8 cellular contexts compared by ENCODE assay signal in the genomic region with DNA sequence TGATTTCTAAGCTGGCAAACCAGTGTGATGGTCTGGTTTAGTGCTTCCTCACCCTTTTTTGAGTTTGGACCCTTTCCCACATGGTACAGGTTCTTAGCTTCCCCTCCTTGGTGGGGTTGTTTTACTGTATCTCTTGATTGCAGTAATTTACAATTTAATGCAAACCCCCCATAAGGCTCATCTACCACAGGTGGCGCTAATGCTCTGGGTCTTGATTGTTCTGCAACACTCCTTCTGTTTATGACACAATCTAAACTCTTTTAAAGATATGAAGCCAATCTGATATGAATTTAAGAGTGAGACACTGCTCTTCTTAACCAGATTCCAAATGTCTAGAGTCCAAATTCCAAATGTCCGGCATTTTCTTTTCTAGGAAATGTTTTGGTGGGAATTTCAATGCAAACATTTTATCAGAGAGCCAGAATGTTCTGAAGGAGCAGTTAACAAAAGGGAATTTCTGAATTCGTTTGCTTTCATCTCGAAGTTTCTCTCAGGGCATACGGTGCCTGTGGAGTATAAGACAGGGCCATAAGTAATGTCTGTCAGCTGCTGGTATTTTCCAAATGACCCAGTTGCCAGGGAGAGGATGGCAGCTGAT.
A peak's percentile ranks its signal among the peaks of the same experiment; 100 is the strongest.
DNase-seq lines count a peak whose midpoint lies in the region; ATAC-seq and TF ChIP-seq lines count a peak whose summit lies in the region.

No MANE protein-coding gene starts in this region.

- H3K27me3 ChIP-seq in A673 (replicated peaks; ENCODE audit: insufficient read depth, low read depth, low read length, poor library complexity), result no peaks in the 10 kb centered on the region
- H3K27me3 ChIP-seq in ovary, result no peaks in the 10 kb centered on the region

- 74 to 82% (median 80%) methylated on average over 5 of the region's 5 CpGs for WGBS in ovary, 3 donors

- H3K4me3 Mint-ChIP-seq in activated naive CD8-positive, alpha-beta T cell treated with anti-CD3 and anti-CD28 coated beads, Interleukin-2, amount 50 U/mL, for 24 hours, result no peak overlapping the region

- H3K36me3 Mint-ChIP-seq in activated naive CD8-positive, alpha-beta T cell treated with anti-CD3 and anti-CD28 coated beads, Interleukin-2, amount 50 U/mL, for 24 hours (ENCODE audit: low read depth), result peaks cover 31% of the 10 kb centered on the region

- no peaks in the 10 kb centered on the region for H3K4me1 ChIP-seq in A673 (ENCODE audit: insufficient read depth, low read length, poor library complexity, severe bottlenecking)
- H3K4me1 ChIP-seq in ovary (ENCODE audit: insufficient read depth), result no peaks in the 10 kb centered on the region

- CTCF ChIA-PET in A673 (lab: Charles Lee), result interaction anchor here (0.6 to 0.7 kb wide), 2 partner anchors 70 to 387 kb away, joined by 4 to 8 read pairs; no protein-coding TSS in a partner anchor

- BruUV-seq in A673 (replicated peaks; lab: Mats Ljungman, UMichigan), result no TSS peak

- no peak overlapping the region for H3K27ac Mint-ChIP-seq in activated naive CD8-positive, alpha-beta T cell treated with anti-CD3 and anti-CD28 coated beads, Interleukin-2, amount 50 U/mL, for 24 hours

- H3K27ac ChIP-seq in A673 (ENCODE audit: low read depth, low read length, poor library complexity, severe bottlenecking) (no peak overlapping the region), ovary (no peak overlapping the region)

- peak; percentile 82 for TF ChIP-seq CTCF in A673 (conservative IDR thresholded peaks at IDR 0.05; ENCODE audit: low read depth, low read length)
- TF ChIP-seq CTCF in GM10266 (IDR thresholded peaks at IDR 0.05; ENCODE audit: control insufficient read depth, insufficient read depth, low read depth, missing control alignments), result peak; percentile 59
- no peak for TF ChIP-seq CTCF in ovary (IDR thresholded peaks at IDR 0.05)

- no peak overlapping the region for H3K4me3 ChIP-seq in A673 (ENCODE audit: low read depth, low read length, poor library complexity, severe bottlenecking)
- H3K4me3 ChIP-seq in ovary, result no peak overlapping the region

- no peak for TF ChIP-seq EP300 in ovary (IDR thresholded peaks at IDR 0.05)

- peak; percentile 68 for DNase-seq in A673 (ENCODE audit: low spot score)
- peak; percentile 29 for DNase-seq in GM10266 (ENCODE audit: extremely low spot score)
- DNase-seq in NCI-H82 treated with DMSO at 0.1 percent for 48 hours (lab: John Stamatoyannopoulos, UW; ENCODE audit: unreplicated experiment), result peak; percentile 29
- DNase-seq in activated naive CD8-positive, alpha-beta T cell treated with anti-CD3 and anti-CD28 coated beads, Interleukin-2, amount 50 U/mL, for 24 hours, result peak; percentile 62
- DNase-seq in left colon, result peak; percentile 34 to 52
- no peak for DNase-seq in NCI-H1930 (lab: John Stamatoyannopoulos, UW)
- no peak for DNase-seq in ovary

- H3K27me3 Mint-ChIP-seq in activated naive CD8-positive, alpha-beta T cell treated with anti-CD3 and anti-CD28 coated beads, Interleukin-2, amount 50 U/mL, for 24 hours, result no peaks in the 10 kb centered on the region

- no peak for TF ChIP-seq POLR2A in ovary (IDR thresholded peaks at IDR 0.05)

- H3K9me3 Mint-ChIP-seq in activated naive CD8-positive, alpha-beta T cell treated with anti-CD3 and anti-CD28 coated beads, Interleukin-2, amount 50 U/mL, for 24 hours, result peaks cover 8% of the 10 kb centered on the region

- H3K36me3 ChIP-seq in A673 (ENCODE audit: insufficient read depth, low read length, poor library complexity, severe bottlenecking) (no peaks in the 10 kb centered on the region), ovary (no peaks in the 10 kb centered on the region)

- POLR2A ChIA-PET in A673 (lab: Charles Lee; ENCODE audit: low non-redundant PET), result no interaction called here

- intact Hi-C loops in A673 (cut with micrococcal nuclease; ENCODE audit: unreplicated experiment) (loop anchor here (5.0 to 10.0 kb wide), 2 partner anchors 200 to 948 kb away; no protein-coding TSS in a partner anchor), left colon (cut with DNase I, micrococcal nuclease) (no loop called here), ovary (cut with DNase I) (no loop called here)

- ATAC-seq in activated naive CD8-positive, alpha-beta T cell treated with anti-CD3 and anti-CD28 coated beads, Interleukin-2, amount 50 U/mL, for 24 hours, result no peak
- ATAC-seq in left colon (peak; percentile 76), GM18520 (IDR thresholded peaks at IDR 0.05; ENCODE audit: unreplicated experiment) (no peak)

- H3K9me3 ChIP-seq in A673 (ENCODE audit: low read depth, low read length, poor library complexity, severe bottlenecking) (peaks cover 3% of the 10 kb centered on the region), ovary (no peaks in the 10 kb centered on the region)

- peaks cover 76% of the 10 kb centered on the region for H3K4me1 Mint-ChIP-seq in activated naive CD8-positive, alpha-beta T cell treated with anti-CD3 and anti-CD28 coated beads, Interleukin-2, amount 50 U/mL, for 24 hours

Comparison
In these comparisons a context has a peak if more than half of its experiments do, and no peak if none do; other contexts are left out.
1. DNase-seq: peak in A673 (single experiment), GM10266 (single experiment), NCI-H82 treated with DMSO at 0.1 percent for 48 hours (single experiment), activated naive CD8-positive, alpha-beta T cell treated with anti-CD3 and anti-CD28 coated beads, Interleukin-2, amount 50 U/mL, for 24 hours (single experiment) and left colon (2 of 2); none in NCI-H1930 (0 of 2) and ovary (0 of 5).
2. CTCF ChIP-seq: peak in A673 (single experiment) and GM10266 (single experiment); none in ovary (0 of 3).